In the genomic region with DNA sequence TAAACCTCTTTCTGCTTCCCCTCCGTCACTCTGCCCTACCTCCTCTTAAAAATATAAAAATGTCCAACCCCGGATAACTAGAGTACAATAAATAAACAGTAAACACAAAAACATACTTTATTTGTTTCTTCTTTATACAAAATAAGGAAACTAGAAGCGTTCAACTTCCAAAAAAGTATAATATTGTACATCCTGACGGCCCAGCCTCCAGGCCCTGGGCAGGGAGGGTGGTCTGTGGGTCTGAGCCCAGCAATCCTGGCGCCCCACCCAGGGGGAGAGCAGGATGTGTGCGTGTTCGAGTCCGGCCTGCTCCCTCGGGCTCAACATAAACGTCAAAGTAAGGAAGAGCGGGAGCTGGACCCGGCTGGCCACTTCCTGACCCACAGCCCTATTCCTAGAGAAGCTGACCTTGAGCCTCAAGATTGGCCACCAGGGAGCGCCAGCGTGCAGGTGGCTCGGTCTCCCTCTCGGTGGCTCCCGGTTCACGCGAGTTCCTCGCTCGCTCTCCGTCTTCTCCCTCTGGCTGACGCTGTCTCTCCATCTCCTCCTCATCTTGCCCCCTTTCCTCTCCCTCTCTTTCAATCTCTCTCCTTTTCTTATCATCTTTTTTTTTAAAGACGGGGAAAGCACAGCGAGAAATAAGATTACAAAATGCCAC, we compare ENCODE assay signal across 8 cellular contexts. TPM values are rescaled to one million over a fixed set of nuclear protein-coding genes. Genes with fewer than 3 reads are reported as not detected.
DNase-seq lines count a peak whose midpoint lies in the region; ATAC-seq and TF ChIP-seq lines count a peak whose summit lies in the region.

No MANE protein-coding gene starts in this region.

- peaks cover 21% of the 10 kb centered on the region for H3K4me1 Mint-ChIP-seq in activated CD8-positive, alpha-beta T cell treated with anti-CD3 and anti-CD28 coated beads, Interleukin-2, amount 10 ng/mL, durations not matched to agents 7 days and 5 days (ENCODE audit: low read depth)
- peaks cover 9 to 19% of the 10 kb centered on the region in 2 donors for H3K4me1 Mint-ChIP-seq in effector memory CD8-positive, alpha-beta T cell (ENCODE audit: low read depth in 2 of 2)
- H3K4me1 Mint-ChIP-seq in mesothelial cell of epicardium, result peaks cover 25% of the 10 kb centered on the region

- peaks cover 56% of the 10 kb centered on the region for H3K27me3 Mint-ChIP-seq in activated CD8-positive, alpha-beta T cell treated with anti-CD3 and anti-CD28 coated beads, Interleukin-2, amount 10 ng/mL, durations not matched to agents 7 days and 5 days (ENCODE audit: low read depth)
- peaks cover 56 to 95% of the 10 kb centered on the region in 2 donors for H3K27me3 Mint-ChIP-seq in effector memory CD8-positive, alpha-beta T cell
- peaks cover 94% of the 10 kb centered on the region for H3K27me3 Mint-ChIP-seq in mesothelial cell of epicardium (ENCODE audit: low read depth)

- no peak overlapping the region for H3K4me3 ChIP-seq in HFF-Myc (replicated peaks; ENCODE audit: low read depth, low read length)

- no peak overlapping the region for H3K27ac Mint-ChIP-seq in activated CD8-positive, alpha-beta T cell treated with anti-CD3 and anti-CD28 coated beads, Interleukin-2, amount 10 ng/mL, durations not matched to agents 7 days and 5 days
- peak overlapping the region in 1 of 2 donors; percentile 30 for H3K27ac Mint-ChIP-seq in effector memory CD8-positive, alpha-beta T cell
- H3K27ac Mint-ChIP-seq in mesothelial cell of epicardium, result no peak overlapping the region

- ATAC-seq in activated CD8-positive, alpha-beta T cell treated with anti-CD3 and anti-CD28 coated beads, Interleukin-2, amount 10 ng/mL, durations not matched to agents 7 days and 5 days, result peak; percentile 70
- peak; percentile 70 for ATAC-seq in effector memory CD8-positive, alpha-beta T cell (replicated peaks)
- no peak for ATAC-seq in HG02678 (IDR thresholded peaks at IDR 0.05; ENCODE audit: unreplicated experiment)

- peaks cover 10% of the 10 kb centered on the region for H3K36me3 Mint-ChIP-seq in activated CD8-positive, alpha-beta T cell treated with anti-CD3 and anti-CD28 coated beads, Interleukin-2, amount 10 ng/mL, durations not matched to agents 7 days and 5 days (ENCODE audit: low read depth)
- H3K36me3 Mint-ChIP-seq in effector memory CD8-positive, alpha-beta T cell (ENCODE audit: insufficient read depth), result no peaks in the 10 kb centered on the region
- H3K36me3 Mint-ChIP-seq in mesothelial cell of epicardium, result no peaks in the 10 kb centered on the region

- H3K9me3 Mint-ChIP-seq in activated CD8-positive, alpha-beta T cell treated with anti-CD3 and anti-CD28 coated beads, Interleukin-2, amount 10 ng/mL, durations not matched to agents 7 days and 5 days (ENCODE audit: insufficient read depth), result no peaks in the 10 kb centered on the region
- no peaks in the 10 kb centered on the region for H3K9me3 Mint-ChIP-seq in effector memory CD8-positive, alpha-beta T cell
- H3K9me3 Mint-ChIP-seq in mesothelial cell of epicardium, result no peaks in the 10 kb centered on the region

- DNase-seq in C1 segment of cervical spinal cord (lab: John Stamatoyannopoulos, UW) (peak in 12 of 14 donors; percentile 9 to 64 (median 40)), HFF-Myc (ENCODE audit: extremely low read depth, low read depth) (peak; percentile 36), NCI-H82 (lab: John Stamatoyannopoulos, UW) (peak; percentile 87), mesothelial cell of epicardium (ENCODE audit: low spot score in 2 of 2, unreplicated experiment in 2 of 2) (peak; percentile 67 to 85)
- DNase-seq in activated CD8-positive, alpha-beta T cell treated with anti-CD3 and anti-CD28 coated beads, Interleukin-2, amount 10 ng/mL, durations not matched to agents 7 days and 5 days, result peak; percentile 72
- peak; percentile 50 to 65 (median 52) for DNase-seq in effector memory CD8-positive, alpha-beta T cell
- peak; percentile 58 to 60 for DNase-seq in stimulated activated CD8-positive, alpha-beta memory T cell treated with anti-CD3 and anti-CD28 coated beads, Interleukin-2, amount 100 ng/mL, for 48 hours (ENCODE audit: low read depth in 2 of 2)

- peak; percentile 88 for TF ChIP-seq CTCF in HFF-Myc (IDR thresholded peaks at IDR 0.05; ENCODE audit: low read depth, low read length, missing control alignments)
- TF ChIP-seq CTCF in mesothelial cell of epicardium (IDR thresholded peaks at IDR 0.05; ENCODE audit: unreplicated experiment), result peak; percentile 77

- CTCF ChIA-PET in activated CD8-positive, alpha-beta T cell treated with anti-CD3 and anti-CD28 coated beads, Interleukin-2, amount 10 ng/mL, durations not matched to agents 7 days and 5 days (lab: Charles Lee), result interaction anchor here (0.6 to 1.3 kb wide), 5 partner anchors 11 to 1754 kb away, joined by 3 to 7 read pairs (median 4); no protein-coding TSS in a partner anchor

- POLR2A ChIA-PET in activated CD8-positive, alpha-beta T cell treated with anti-CD3 and anti-CD28 coated beads, Interleukin-2, amount 10 ng/mL, durations not matched to agents 7 days and 5 days (lab: Charles Lee), result no interaction called here

- H3K4me3 Mint-ChIP-seq in activated CD8-positive, alpha-beta T cell treated with anti-CD3 and anti-CD28 coated beads, Interleukin-2, amount 10 ng/mL, durations not matched to agents 7 days and 5 days, result peak overlapping the region; percentile 59
- peak overlapping the region; percentile 82 to 84 for H3K4me3 Mint-ChIP-seq in effector memory CD8-positive, alpha-beta T cell
- H3K4me3 Mint-ChIP-seq in mesothelial cell of epicardium, result peak overlapping the region; percentile 55

RNA-seq across cellular contexts. Expression of gene LHX5, which starts 9.4 kb away (rescaled TPM):
- not detected for total RNA-seq in activated CD8-positive, alpha-beta T cell treated with anti-CD3 and anti-CD28 coated beads, Interleukin-2, amount 10 ng/mL, durations not matched to agents 7 days and 5 days
- not detected in 3 replicates for total RNA-seq in mesothelial cell of epicardium

RNA-seq across cellular contexts. Expression of gene SDSL, which starts 40.1 kb away (rescaled TPM):
- total RNA-seq in activated CD8-positive, alpha-beta T cell treated with anti-CD3 and anti-CD28 coated beads, Interleukin-2, amount 10 ng/mL, durations not matched to agents 7 days and 5 days, result under 1 TPM; 0.37 to 0.39 TPM
- 9.5 to 12.9 TPM (median 11.6 TPM) in 3 replicates for total RNA-seq in mesothelial cell of epicardium

RNA-seq across cellular contexts. Expression of gene SDS, which starts 58.6 kb away (rescaled TPM):
- not detected for total RNA-seq in activated CD8-positive, alpha-beta T cell treated with anti-CD3 and anti-CD28 coated beads, Interleukin-2, amount 10 ng/mL, durations not matched to agents 7 days and 5 days
- not detected in 3 replicates for total RNA-seq in mesothelial cell of epicardium

Comparison
In these comparisons a context has a peak if more than half of its experiments do, and no peak if none do; other contexts are left out.
1. DNase-seq: peak in every context shown above with its lines; median percentile 87 in NCI-H82; 76 in mesothelial cell of epicardium; 72 in activated CD8-positive, alpha-beta T cell treated with anti-CD3 and anti-CD28 coated beads, Interleukin-2, amount 10 ng/mL, durations not matched to agents 7 days and 5 days; 59 in stimulated activated CD8-positive, alpha-beta memory T cell treated with anti-CD3 and anti-CD28 coated beads, Interleukin-2, amount 100 ng/mL, for 48 hours; 52 in effector memory CD8-positive, alpha-beta T cell; 40 in C1 segment of cervical spinal cord; 36 in HFF-Myc.